ENCODE assay signal across 18 cellular contexts in the genomic region with DNA sequence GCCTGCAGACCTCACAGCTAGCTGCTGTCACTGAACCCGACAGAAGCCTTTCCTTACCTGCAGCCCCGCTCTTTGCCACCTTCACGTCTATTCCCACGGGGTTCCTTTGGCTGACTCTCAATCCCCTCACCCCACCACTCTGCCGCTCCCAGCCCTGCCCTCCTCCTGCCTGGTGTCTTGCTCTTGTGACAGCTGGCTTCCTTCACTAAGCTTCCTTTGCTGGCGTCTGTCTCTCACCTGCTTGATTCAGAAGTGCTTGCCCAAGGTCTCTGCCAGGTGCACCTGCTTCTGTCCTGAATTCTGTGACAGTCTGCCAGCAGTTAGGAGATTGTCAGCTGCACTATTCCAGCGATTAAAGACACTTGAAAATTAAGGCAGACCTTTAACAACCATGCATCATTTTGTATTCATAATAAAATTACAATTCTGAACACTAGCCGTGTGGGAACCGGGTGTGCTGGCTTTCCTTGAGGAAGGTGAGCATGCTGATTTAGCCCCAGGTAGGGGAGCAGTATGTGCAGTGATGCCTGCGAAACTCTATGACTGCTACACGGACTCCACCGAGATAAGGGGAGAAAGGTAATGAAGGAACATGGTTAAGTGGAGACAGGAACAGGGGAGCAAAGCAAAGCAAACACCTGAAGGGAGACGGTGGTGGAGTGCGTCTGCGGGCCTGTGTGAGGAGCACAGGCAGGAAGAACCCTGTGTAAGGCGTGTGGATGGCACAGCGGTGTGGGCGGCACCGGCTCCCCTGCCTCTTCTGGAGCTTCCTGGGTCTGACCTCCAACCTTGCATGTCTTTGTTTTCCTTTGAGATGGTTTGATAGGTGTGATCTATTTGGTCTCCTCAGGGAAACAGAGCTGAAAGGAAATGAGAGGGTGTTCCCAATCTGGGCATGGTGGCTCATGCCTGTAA.
DNase-seq lines count a peak whose midpoint lies in the region; ATAC-seq and TF ChIP-seq lines count a peak whose summit lies in the region.
"Had no signal": no experiment of that assay in that cellular context is flagged by ENCODE, and none has a peak within 500 bp of the region (broad histone marks: within the 10 kb centered on the region; RNA-seq: fewer than 3 reads in every experiment).

No MANE protein-coding gene starts in this region.

- H3K4me3 ChIP-seq in osteoblast (ENCODE audit: insufficient read depth, low read length) (no peak overlapping the region), heart right ventricle (no peak overlapping the region)
- H3K4me3 ChIP-seq: mucosa of descending colon, thoracic aorta had no signal

- H3K4me1 ChIP-seq in osteoblast (ENCODE audit: insufficient read depth, low read length): no peaks in the 10 kb centered on the region
- no peaks in the 10 kb centered on the region for H3K4me1 ChIP-seq in heart right ventricle
- H3K4me1 ChIP-seq: BE2C had no signal

- H3K27ac ChIP-seq in osteoblast (ENCODE audit: low read depth, low read length) (no peak overlapping the region), heart right ventricle (no peak overlapping the region)
- H3K27ac ChIP-seq: thoracic aorta had no signal

- H4K20me1 ChIP-seq in osteoblast (ENCODE audit: insufficient read depth, low read length): no peaks in the 10 kb centered on the region

- ATAC-seq in heart right ventricle (no peak), HG02798 (IDR thresholded peaks at IDR 0.05; ENCODE audit: poor library complexity, unreplicated experiment) (no peak)
- ATAC-seq: left cardiac atrium, mucosa of descending colon, Panc1 had no signal

- H3K79me2 ChIP-seq in osteoblast (ENCODE audit: insufficient read depth, low read length): no peaks in the 10 kb centered on the region

- TF ChIP-seq CTCF in osteoblast (IDR thresholded peaks at IDR 0.05; ENCODE audit: extremely low read depth, low read depth, low read length) (no peak), heart right ventricle (IDR thresholded peaks at IDR 0.05) (no peak)

- no peak overlapping the region for H3K4me2 ChIP-seq in osteoblast (ENCODE audit: insufficient read depth, low read length)

- no peak overlapping the region for H2AFZ ChIP-seq in osteoblast (ENCODE audit: low read length)

- 93 to 96% methylated on average over 19 of the region's 19 CpGs for WGBS in heart right ventricle, 2 donors

- H3K36me3 ChIP-seq in osteoblast (ENCODE audit: insufficient read depth, low read length): peaks cover 57% of the 10 kb centered on the region
- peaks cover 0 to 99% (median 35%) of the 10 kb centered on the region in 9 donors for H3K36me3 ChIP-seq in heart right ventricle

- DNase-seq in DMS53 treated with DMSO at 0.1 percent for 48 hours (lab: John Stamatoyannopoulos, UW; ENCODE audit: unreplicated experiment) (peak; percentile 37), NCI-H146 (lab: John Stamatoyannopoulos, UW) (peak; percentile 62), NCI-H524 (lab: John Stamatoyannopoulos, UW) (peak; percentile 49 to 79), osteoblast (ENCODE audit: insufficient read length, low spot score, missing footprints) (peak; percentile 43), occipital lobe (lab: John Stamatoyannopoulos, UW) (no peak), heart right ventricle (no peak)
- DNase-seq: amniotic stem cell; BE2C; DND-41; IMR-90; mucosa of descending colon; NCI-H526 treated with DMSO at 0.1 percent for 48 hours; stimulated activated CD4-positive, alpha-beta T cell treated with anti-CD3 and anti-CD28 coated beads, Interleukin-4, amount 100 ng/mL, for 24 hours; stimulated activated CD8-positive, alpha-beta memory T cell treated with anti-CD3 and anti-CD28 coated beads, Interleukin-4, amount 100 ng/mL, for 48 hours had no signal

- intact Hi-C loops in heart right ventricle (cut with DNase I): no loop called here

- H3K27me3 ChIP-seq in osteoblast (ENCODE audit: insufficient read depth, low read length) (no peaks in the 10 kb centered on the region), heart right ventricle (no peaks in the 10 kb centered on the region)
- H3K27me3 ChIP-seq: BE2C had no signal

- H3K9me3 ChIP-seq in osteoblast (ENCODE audit: low read depth, low read length) (no peaks in the 10 kb centered on the region), heart right ventricle (no peaks in the 10 kb centered on the region)
- H3K9me3 ChIP-seq: BE2C, mucosa of descending colon, thoracic aorta had no signal

Comparison
In these comparisons a context has a peak if more than half of its experiments do, and no peak if none do; other contexts are left out.
1. DNase-seq: peak in DMS53 treated with DMSO at 0.1 percent for 48 hours (single experiment), NCI-H146 (single experiment), NCI-H524 (2 of 2) and osteoblast (single experiment); none in occipital lobe (single experiment) and heart right ventricle (0 of 2).